In the genomic region with DNA sequence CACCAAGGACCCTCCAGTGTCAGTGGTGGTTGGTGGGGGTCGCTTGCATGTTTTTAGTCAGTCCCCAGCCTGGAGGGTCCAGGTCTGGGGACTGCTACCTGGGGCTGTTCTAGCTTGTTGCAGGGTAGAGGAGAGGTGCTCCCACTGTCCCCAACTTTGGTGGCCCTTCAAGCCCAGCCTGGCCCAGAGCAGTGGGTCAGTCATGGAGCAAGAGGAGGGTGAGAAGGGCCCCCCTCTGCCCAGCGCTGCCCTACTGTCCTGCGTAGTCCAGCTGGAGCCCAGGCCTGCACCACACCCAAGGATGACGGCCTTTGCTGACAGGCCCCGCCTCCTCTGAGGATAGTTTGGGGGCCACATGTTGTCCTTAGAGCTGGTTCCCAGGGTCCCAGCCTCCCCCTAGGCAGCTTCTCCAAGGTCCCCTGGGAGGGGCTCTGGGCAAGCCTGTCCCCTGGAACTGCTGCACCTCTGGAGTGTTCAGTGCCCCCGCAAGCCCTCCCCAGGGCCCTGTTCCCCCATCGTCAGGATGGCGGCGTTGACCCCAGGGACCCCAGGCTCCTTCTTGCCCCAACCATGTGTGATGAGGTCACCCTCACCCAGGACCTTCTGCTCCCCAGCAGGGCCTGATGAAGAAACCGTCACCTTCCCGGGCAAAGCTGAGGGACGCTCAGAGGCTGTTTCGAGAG, we compare ENCODE assay signal across 32 cellular contexts. TPM values are rescaled to one million over a fixed set of nuclear protein-coding genes. Genes with fewer than 3 reads are reported as not detected.
"Had no signal": no experiment of that assay in that cellular context is flagged by ENCODE, and none has a peak within 500 bp of the region (broad histone marks: within the 10 kb centered on the region; RNA-seq: fewer than 3 reads in every experiment).

No MANE protein-coding gene starts in this region.

- H3K4me3 ChIP-seq: esophagus squamous epithelium, lung, mucosa of descending colon, neural progenitor cell, pancreas, right lobe of liver, suprapubic skin, transverse colon had no signal

- H3K4me3 Mint-ChIP-seq: effector memory CD8-positive, alpha-beta T cell; immature natural killer cell; memory B cell; mesothelial cell of epicardium; naive B cell; nephron; neural progenitor cell; stimulated activated naive CD8-positive, alpha-beta T cell treated with anti-CD3 and anti-CD28 coated beads, Interleukin-15, amount 100 ng/mL, for 72 hours had no signal

- H3K27ac ChIP-seq: esophagus squamous epithelium, neural progenitor cell, pancreas, right lobe of liver, suprapubic skin, transverse colon had no signal

- H3K4me1 ChIP-seq: esophagus squamous epithelium, neural progenitor cell, right lobe of liver, suprapubic skin, transverse colon had no signal

- H3K36me3 Mint-ChIP-seq: immature natural killer cell, memory B cell, mesothelial cell of epicardium, neural progenitor cell had no signal

- H3K36me3 ChIP-seq: esophagus squamous epithelium, neural progenitor cell, pancreas, right lobe of liver, suprapubic skin, transverse colon had no signal

- H3K9me3 Mint-ChIP-seq: effector memory CD8-positive, alpha-beta T cell; immature natural killer cell; memory B cell; mesothelial cell of epicardium; naive B cell; nephron; neural progenitor cell; stimulated activated naive CD8-positive, alpha-beta T cell treated with anti-CD3 and anti-CD28 coated beads, Interleukin-15, amount 100 ng/mL, for 72 hours had no signal

- DNase-seq: cerebellar nuclear complex; cortex of kidney; effector memory CD8-positive, alpha-beta T cell; erythroblast; esophagus squamous epithelium; foreskin melanocyte; hypothalamus; immature natural killer cell; islet precursor cell; mucosa of descending colon; naive B cell; occipital lobe; small intestine; stimulated activated CD4-positive, alpha-beta T cell treated with anti-CD3 and anti-CD28 coated beads, Interleukin-12 subunit alpha, Interleukin-12 subunit beta, amount 100 ng/mL, for 4 hours; stimulated activated CD4-positive, alpha-beta T cell treated with anti-CD3 and anti-CD28 coated beads, Interleukin-1b, Interleukin-23, amount 100 ng/mL, for 48 hours; stimulated activated CD4-positive, alpha-beta T cell treated with anti-CD3 and anti-CD28 coated beads, Interleukin-4, amount 100 ng/mL, for 1 hour; stimulated activated CD8-positive, alpha-beta memory T cell treated with anti-CD3 and anti-CD28 coated beads, Interleukin-4, amount 100 ng/mL, for 48 hours; stimulated activated naive CD4-positive, alpha-beta T cell; stimulated activated naive CD8-positive, alpha-beta T cell treated with anti-CD3 and anti-CD28 coated beads, Interleukin-15, amount 100 ng/mL, for 72 hours; transverse colon had no signal

- H3K27ac Mint-ChIP-seq: effector memory CD8-positive, alpha-beta T cell; memory B cell; mesothelial cell of epicardium; nephron; neural progenitor cell had no signal

- ATAC-seq: effector memory CD8-positive, alpha-beta T cell; mucosa of descending colon; pancreas; stimulated activated naive CD8-positive, alpha-beta T cell treated with anti-CD3 and anti-CD28 coated beads, Interleukin-15, amount 100 ng/mL, for 72 hours had no signal

- H3K4me1 Mint-ChIP-seq: mesothelial cell of epicardium; nephron; stimulated activated naive CD8-positive, alpha-beta T cell treated with anti-CD3 and anti-CD28 coated beads, Interleukin-15, amount 100 ng/mL, for 72 hours had no signal

- H3K27me3 ChIP-seq: pancreas, right lobe of liver had no signal

- H3K9me3 ChIP-seq: esophagus squamous epithelium, mucosa of descending colon, pancreas, suprapubic skin, transverse colon had no signal

RNA-seq across cellular contexts. Expression of a gene that starts 6.8 kb away (rescaled TPM):
- total RNA-seq: dermis microvascular lymphatic vessel endothelial cell, mesothelial cell of epicardium, occipital lobe, posterior vena cava, pulmonary artery endothelial cell, suprapubic skin, urinary bladder had no signal
- polyA plus RNA-seq: immature natural killer cell had no signal
